1 cellular context compared by ENCODE assay signal in the genomic region with DNA sequence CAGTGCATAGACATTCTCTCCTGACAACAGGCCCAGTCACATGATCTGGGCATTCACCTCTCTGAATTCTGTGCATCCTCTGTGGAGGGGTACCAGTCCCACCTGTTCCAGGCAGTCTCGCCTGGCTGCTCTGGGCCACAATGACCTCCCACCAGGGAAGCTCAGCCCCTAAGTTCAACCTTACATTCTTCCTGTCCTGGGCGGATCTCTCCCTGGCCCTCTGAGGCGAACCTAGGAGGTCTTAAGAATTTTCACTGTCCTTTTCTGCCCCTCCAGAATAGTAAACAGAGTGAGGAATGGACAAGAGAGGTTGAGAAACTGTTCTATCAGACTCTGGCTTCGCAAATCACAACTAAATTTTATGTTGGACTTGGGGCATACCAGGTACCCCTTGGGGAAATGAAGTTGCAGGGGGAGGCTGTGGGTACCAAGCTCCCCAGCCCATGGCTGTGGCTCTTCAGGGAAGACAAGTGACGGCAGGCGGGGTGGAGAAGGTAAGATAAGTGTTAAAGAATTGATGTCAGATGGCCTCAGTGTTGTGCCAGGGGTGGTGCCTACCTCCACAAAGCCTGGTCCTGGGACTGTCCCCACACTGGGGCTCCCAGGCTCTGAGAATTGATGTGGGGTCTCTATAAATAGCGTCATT.
TF ChIP-seq lines count a peak whose summit lies in the region.

No MANE protein-coding gene starts in this region.

TF ChIP-seq in K562, 482 proteins besides CTCF, POLR2A, EP300 and RAD21:
- TF ChIP-seq PPARD (CRISPR knock-in tag; IDR thresholded peaks at IDR 0.05) (no peak), MEF2A (IDR thresholded peaks at IDR 0.05; ENCODE audit: control insufficient read depth, low read depth, low read length) (no peak)
- TF ChIP-seq, protein P1, sequence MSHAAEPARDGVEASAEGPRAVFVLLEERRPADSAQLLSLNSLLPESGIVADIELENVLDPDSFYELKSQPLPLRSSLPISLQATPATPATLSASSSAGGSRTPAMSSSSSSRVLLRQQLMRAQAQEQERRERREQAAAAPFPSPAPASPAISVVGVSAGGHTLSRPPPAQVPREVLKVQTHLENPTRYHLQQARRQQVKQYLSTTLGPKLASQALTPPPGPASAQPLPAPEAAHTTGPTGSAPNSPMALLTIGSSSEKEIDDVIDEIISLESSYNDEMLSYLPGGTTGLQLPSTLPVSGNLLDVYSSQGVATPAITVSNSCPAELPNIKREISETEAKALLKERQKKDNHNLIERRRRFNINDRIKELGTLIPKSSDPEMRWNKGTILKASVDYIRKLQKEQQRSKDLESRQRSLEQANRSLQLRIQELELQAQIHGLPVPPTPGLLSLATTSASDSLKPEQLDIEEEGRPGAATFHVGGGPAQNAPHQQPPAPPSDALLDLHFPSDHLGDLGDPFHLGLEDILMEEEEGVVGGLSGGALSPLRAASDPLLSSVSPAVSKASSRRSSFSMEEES (CRISPR knock-in tag; IDR thresholded peaks at IDR 0.05): peak; percentile 40
